Comparison of ENCODE assay signal across 16 cellular contexts in genomic region chr9:38622961-38623360, GRCh38. TPM values are rescaled to one million over a fixed set of nuclear protein-coding genes. Genes with fewer than 3 reads are reported as not detected.
A peak's percentile ranks its signal among the peaks of the same experiment; 100 is the strongest.
DNase-seq lines count a peak whose midpoint lies in the region; ATAC-seq, FAIRE-seq and TF ChIP-seq lines count a peak whose summit lies in the region.
"Had no signal": no experiment of that assay in that cellular context is flagged by ENCODE, and none has a peak within 500 bp of the region (broad histone marks: within the 10 kb centered on the region; RNA-seq: fewer than 3 reads in every experiment).

No MANE protein-coding gene starts in this region.

- H3K9me3 Mint-ChIP-seq in T-helper 1 cell treated with Interleukin-12 subunit alpha and Interleukin-12 subunit beta and Interleukin-4 antibody, amounts not matched to agents 30 μg/mL and 1 μg/mL, for 36 hours: peaks cover 9% of the 10 kb centered on the region
- H3K9me3 Mint-ChIP-seq in Calu3 (ENCODE audit: low read depth, unreplicated experiment): no peaks in the 10 kb centered on the region
- H3K9me3 Mint-ChIP-seq in T-cell: peaks cover 0 to 4% (median 0%) of the 10 kb centered on the region in 3 donors

- no peak overlapping the region for H3K27ac Mint-ChIP-seq in T-helper 1 cell treated with Interleukin-12 subunit alpha and Interleukin-12 subunit beta and Interleukin-4 antibody, amounts not matched to agents 30 μg/mL and 1 μg/mL, for 36 hours
- H3K27ac Mint-ChIP-seq in Calu3 (ENCODE audit: unreplicated experiment): peak overlapping the region; percentile 44
- no peak overlapping the region for H3K27ac Mint-ChIP-seq in T-cell

- intact Hi-C loops in Calu3 (cut with micrococcal nuclease; ENCODE audit: unreplicated experiment): no loop called here

- BruUV-seq in Calu3 (replicated peaks; lab: Mats Ljungman, UMichigan): no TSS peak

- peak overlapping the region; percentile 50 for H3K4me3 Mint-ChIP-seq in T-helper 1 cell treated with Interleukin-12 subunit alpha and Interleukin-12 subunit beta and Interleukin-4 antibody, amounts not matched to agents 30 μg/mL and 1 μg/mL, for 36 hours
- H3K4me3 Mint-ChIP-seq in Calu3 (ENCODE audit: low read depth, unreplicated experiment) (peak overlapping the region; percentile 77), T-cell (peak overlapping the region; percentile 78 to 86 (median 83))

- POLR2A ChIA-PET in T-cell (lab: Charles Lee): no interaction called here

- H3K36me3 Mint-ChIP-seq in T-helper 1 cell treated with Interleukin-12 subunit alpha and Interleukin-12 subunit beta and Interleukin-4 antibody, amounts not matched to agents 30 μg/mL and 1 μg/mL, for 36 hours (ENCODE audit: low read depth): no peaks in the 10 kb centered on the region
- H3K36me3 Mint-ChIP-seq in Calu3 (ENCODE audit: insufficient read depth, unreplicated experiment) (peaks cover 26% of the 10 kb centered on the region), T-cell (no peaks in the 10 kb centered on the region)

- FAIRE-seq in islet of Langerhans (lab: Jason Lieb, UNC): peak; percentile 82
- FAIRE-seq: A204.1, small intestine had no signal

- peaks cover 9% of the 10 kb centered on the region for H3K4me1 Mint-ChIP-seq in T-helper 1 cell treated with Interleukin-12 subunit alpha and Interleukin-12 subunit beta and Interleukin-4 antibody, amounts not matched to agents 30 μg/mL and 1 μg/mL, for 36 hours (ENCODE audit: low read depth)
- H3K4me1 Mint-ChIP-seq in Calu3 (ENCODE audit: low read depth, unreplicated experiment) (peaks cover 11% of the 10 kb centered on the region), T-cell (peaks cover 10 to 32% (median 14%) of the 10 kb centered on the region in 3 donors)

- CTCF ChIA-PET in Calu3 (lab: Charles Lee) (no interaction called here), T-cell (lab: Charles Lee) (interaction anchor here in 1 of 2 donors (0.6 kb wide), 1 partner anchor 18 kb away, joined by 4 read pairs; no protein-coding TSS in a partner anchor)

- no peak for ATAC-seq in T-cell (replicated peaks in 1 of 4)

- no peak for TF ChIP-seq CTCF in Calu3 (IDR thresholded peaks at IDR 0.05; ENCODE audit: unreplicated experiment)

- DNase-seq in T-helper 1 cell (no peak), Calu3 (no peak), T-cell (no peak), DMS53 treated with DMSO at 0.1 percent for 48 hours (lab: John Stamatoyannopoulos, UW; ENCODE audit: unreplicated experiment) (no peak), NCI-H1417 (lab: John Stamatoyannopoulos, UW) (no peak)
- no peak for DNase-seq in activated CD4-positive, CD25-positive, alpha-beta regulatory T cell treated with anti-CD3 and anti-CD28 coated beads, Interleukin-2, amount 50 U/mL, for 72 hours
- DNase-seq: effector CD4-positive, alpha-beta T cell; foreskin melanocyte; GOT3; KG1; SHP77 treated with DMSO at 0.1 percent for 48 hours; small intestine had no signal

- H3K27me3 Mint-ChIP-seq in T-helper 1 cell treated with Interleukin-12 subunit alpha and Interleukin-12 subunit beta and Interleukin-4 antibody, amounts not matched to agents 30 μg/mL and 1 μg/mL, for 36 hours (ENCODE audit: low read depth): peaks cover 53% of the 10 kb centered on the region
- no peaks in the 10 kb centered on the region for H3K27me3 Mint-ChIP-seq in Calu3 (ENCODE audit: unreplicated experiment)
- H3K27me3 Mint-ChIP-seq in T-cell: peaks cover 20 to 42% of the 10 kb centered on the region in 2 donors

RNA-seq across cellular contexts. Expression of gene ANKRD18A, which starts 2.6 kb away (rescaled TPM):
- total RNA-seq in Calu3 (2022): 19.5 and 27.3 TPM in 2 replicates
- total RNA-seq in T-cell: 10 to 100 TPM in 1 of 5 donors, 1 to 10 TPM in 4; 1.2 to 16.5 (median 5.1) TPM
- total RNA-seq: mesenteric fat pad had no signal
